1 cellular context compared by ENCODE assay signal in the genomic region with DNA sequence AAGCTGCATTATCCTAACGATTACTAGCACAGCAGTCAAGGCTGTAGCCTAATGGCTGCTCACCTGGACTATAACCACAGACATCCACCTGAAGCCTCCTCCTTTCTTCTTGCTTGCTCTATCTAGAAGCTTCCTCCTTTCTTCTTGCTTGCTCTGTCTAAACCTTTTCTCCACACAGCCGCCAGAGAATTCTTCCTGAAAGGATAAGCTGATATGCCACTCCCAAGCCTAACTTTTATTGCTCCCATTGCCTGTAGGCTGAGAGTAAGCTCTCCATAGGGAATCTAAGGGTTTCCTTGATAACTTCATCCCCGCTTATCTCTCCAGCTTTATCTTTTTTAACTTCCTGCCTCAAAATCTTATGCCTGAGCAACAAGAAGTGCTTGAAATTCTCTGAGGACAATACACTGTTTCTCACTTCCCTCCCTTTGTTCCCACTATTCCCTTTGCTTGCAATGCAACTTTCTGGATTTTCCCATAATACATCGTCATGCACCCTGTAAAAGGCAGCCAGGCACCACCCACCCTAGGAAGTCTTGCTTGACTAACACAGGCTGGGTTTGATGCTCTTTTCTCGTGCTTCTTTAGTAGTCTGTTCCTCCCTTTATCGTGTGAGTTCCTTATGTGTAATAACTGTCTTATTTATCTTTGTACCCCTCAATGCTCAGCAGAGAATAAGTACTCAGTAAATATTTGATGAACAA.
TF ChIP-seq lines count a peak whose summit lies in the region.

No MANE protein-coding gene starts in this region.

TF ChIP-seq in GM23338, 12 proteins besides CTCF, POLR2A, EP300 and RAD21:
- no peak for TF ChIP-seq ZNF462 (CRISPR knock-in tag; IDR thresholded peaks at IDR 0.05)
- TF ChIP-seq NANOG (IDR thresholded peaks at IDR 0.05; ENCODE audit: borderline replicate concordance) = no peak
- TF ChIP-seq JUNB (IDR thresholded peaks at IDR 0.05; ENCODE audit: unreplicated experiment) = no peak
- TF ChIP-seq ZNF114 (CRISPR knock-in tag; IDR thresholded peaks at IDR 0.05) = no peak
- TF ChIP-seq EZH2phosphoT487 (IDR thresholded peaks at IDR 0.05; ENCODE audit: unreplicated experiment) = no peak
- TF ChIP-seq ZNF331 (CRISPR knock-in tag; IDR thresholded peaks at IDR 0.05; ENCODE audit: low read depth) = no peak
- no peak for TF ChIP-seq ETS1 (IDR thresholded peaks at IDR 0.05)
